10 cellular contexts compared by ENCODE assay signal in genomic region chr6:42294759-42295158, GRCh38.
DNase-seq lines count a peak whose midpoint lies in the region; ATAC-seq and TF ChIP-seq lines count a peak whose summit lies in the region.
"Had no signal": no experiment of that assay in that cellular context is flagged by ENCODE, and none has a peak within 500 bp of the region (broad histone marks: within the 10 kb centered on the region; RNA-seq: fewer than 3 reads in every experiment).

No MANE protein-coding gene starts in this region.

- H4K20me1 ChIP-seq in PC-9 (ENCODE audit: insufficient read depth) (no peaks in the 10 kb centered on the region), osteoblast (ENCODE audit: insufficient read depth, low read length) (peaks cover 3% of the 10 kb centered on the region)

- BruUV-seq in PC-9 (replicated peaks; lab: Mats Ljungman, UMichigan), result no TSS peak

- H3K9me3 Mint-ChIP-seq in WTC11, result no peaks in the 10 kb centered on the region

- H3K4me3 ChIP-seq in PC-9 (no peak overlapping the region), epithelial cell of esophagus (ENCODE audit: low read length) (no peak overlapping the region), osteoblast (ENCODE audit: insufficient read depth, low read length) (no peak overlapping the region)
- H3K4me3 ChIP-seq: prostate gland had no signal

- peaks cover 45% of the 10 kb centered on the region for H3K79me2 ChIP-seq in PC-9 (ENCODE audit: low read depth)
- peaks cover 6% of the 10 kb centered on the region for H3K79me2 ChIP-seq in osteoblast (ENCODE audit: insufficient read depth, low read length)

- intact Hi-C loops in PC-9 (cut with micrococcal nuclease; ENCODE audit: unreplicated experiment), result loop anchor here (1.0 to 10.0 kb wide), 4 partner anchors 22 to 156 kb away; partner anchors contain the start of gene TRERF1

- peaks cover 13% of the 10 kb centered on the region for H3K36me3 Mint-ChIP-seq in WTC11

- peak overlapping the region; percentile 64 for H3K4me2 ChIP-seq in PC-9
- H3K4me2 ChIP-seq in osteoblast (ENCODE audit: insufficient read depth, low read length), result no peak overlapping the region

- POLR2A ChIA-PET in PC-9 (lab: Charles Lee; ENCODE audit: unreplicated experiment) (interaction anchor here (0.6 to 1.0 kb wide), 3 partner anchors 68 to 362 kb away, joined by 3 to 13 read pairs (median 4); no protein-coding TSS in a partner anchor), WTC11 (lab: Charles Lee) (no interaction called here)

- H3K36me3 ChIP-seq in PC-9 (ENCODE audit: low read depth) (0 out of 2 replicates have a peak, but pooled peaks cover 3% of the 10 kb centered on the region), osteoblast (ENCODE audit: insufficient read depth, low read length) (peaks cover 4% of the 10 kb centered on the region)
- H3K36me3 ChIP-seq: prostate gland had no signal

- H3K4me3 Mint-ChIP-seq in WTC11, result no peak overlapping the region

- H3K4me1 ChIP-seq in PC-9 (replicated peaks; ENCODE audit: insufficient read depth) (peaks cover 69% of the 10 kb centered on the region), osteoblast (ENCODE audit: insufficient read depth, low read length) (peaks cover 17% of the 10 kb centered on the region)
- H3K4me1 ChIP-seq: prostate gland had no signal

- H3F3A ChIP-seq in PC-9 (ENCODE audit: insufficient read depth, low read depth), result peaks cover 48% of the 10 kb centered on the region

- H2AFZ ChIP-seq in PC-9 (no peak overlapping the region), osteoblast (ENCODE audit: low read length) (no peak overlapping the region)

- ATAC-seq in WTC11, result no peak

- H3K27ac Mint-ChIP-seq in WTC11, result no peak overlapping the region

- CTCF ChIA-PET in PC-9 (lab: Charles Lee), result no interaction called here
- CTCF ChIA-PET in WTC11 (lab: Charles Lee), result interaction anchor here (1.4 to 1.5 kb wide), 2 partner anchors 15 to 253 kb away, joined by 4 to 5 read pairs; no protein-coding TSS in a partner anchor

- no peaks in the 10 kb centered on the region for H3K9me3 ChIP-seq in PC-9 (ENCODE audit: insufficient read depth, low read depth)
- H3K9me3 ChIP-seq in osteoblast (ENCODE audit: low read depth, low read length), result no peaks in the 10 kb centered on the region
- H3K9me3 ChIP-seq: prostate gland had no signal

- H3K27ac ChIP-seq in PC-9 (peak overlapping the region; percentile 91), osteoblast (ENCODE audit: low read depth, low read length) (peak overlapping the region; percentile 31)
- H3K27ac ChIP-seq: prostate gland had no signal

- H3K9me2 ChIP-seq in PC-9 (ENCODE audit: insufficient read depth), result no peaks in the 10 kb centered on the region

- no peaks in the 10 kb centered on the region for H3K27me3 Mint-ChIP-seq in WTC11 (ENCODE audit: low read depth)

- DNase-seq in NOMO-1 (lab: John Stamatoyannopoulos, UW; ENCODE audit: unreplicated experiment in 2 of 2) (peak; percentile 24 to 55), NOMO-1 treated with dmso at 0.1 percent for 144 hours (lab: John Stamatoyannopoulos, UW; ENCODE audit: unreplicated experiment) (no peak), PC-9 (peak; percentile 67 to 97), epithelial cell of esophagus (ENCODE audit: low read depth) (peak; percentile 98), osteoblast (ENCODE audit: insufficient read length, low spot score, missing footprints) (peak; percentile 88), SKM-1 (lab: John Stamatoyannopoulos, UW; ENCODE audit: unreplicated experiment) (no peak), WTC11 (ENCODE audit: low spot score) (no peak)
- DNase-seq in activated naive CD4-positive, alpha-beta T cell treated with Interleukin-2 at 50 U/mL for 16 hours, result no peak
- DNase-seq: 8988T had no signal

- TF ChIP-seq CTCF in PC-9 (conservative IDR thresholded peaks at IDR 0.05) (no peak), epithelial cell of esophagus (IDR thresholded peaks at IDR 0.05; ENCODE audit: insufficient read depth, low read depth, low read length, missing control alignments) (no peak), osteoblast (IDR thresholded peaks at IDR 0.05; ENCODE audit: extremely low read depth, low read depth, low read length) (no peak), WTC11 (IDR thresholded peaks at IDR 0.05) (no peak)

- H3K27me3 ChIP-seq in PC-9 (ENCODE audit: insufficient read depth, low read depth) (no peaks in the 10 kb centered on the region), osteoblast (ENCODE audit: insufficient read depth, low read length) (no peaks in the 10 kb centered on the region)

- peaks cover 3% of the 10 kb centered on the region for H3K4me1 Mint-ChIP-seq in WTC11

TF ChIP-seq in WTC11, 78 proteins besides CTCF, POLR2A, EP300 and RAD21:
- TF ChIP-seq ZBTB21 (CRISPR knock-in tag; IDR thresholded peaks at IDR 0.05; ENCODE audit: borderline replicate concordance) (no peak), ZNF532 (CRISPR knock-in tag; IDR thresholded peaks at IDR 0.05; ENCODE audit: borderline replicate concordance) (no peak)
TF ChIP-seq in WTC11: peak in this region for 0.

Comparison
In these comparisons a context has a peak if more than half of its experiments do, and no peak if none do; other contexts are left out.
1. DNase-seq: peak in NOMO-1 (2 of 2), PC-9 (2 of 2), epithelial cell of esophagus (single experiment) and osteoblast (single experiment); none in NOMO-1 treated with dmso at 0.1 percent for 144 hours (single experiment), SKM-1 (single experiment), activated naive CD4-positive, alpha-beta T cell treated with Interleukin-2 at 50 U/mL for 16 hours (single experiment) and WTC11 (single experiment).